In the genomic region with DNA sequence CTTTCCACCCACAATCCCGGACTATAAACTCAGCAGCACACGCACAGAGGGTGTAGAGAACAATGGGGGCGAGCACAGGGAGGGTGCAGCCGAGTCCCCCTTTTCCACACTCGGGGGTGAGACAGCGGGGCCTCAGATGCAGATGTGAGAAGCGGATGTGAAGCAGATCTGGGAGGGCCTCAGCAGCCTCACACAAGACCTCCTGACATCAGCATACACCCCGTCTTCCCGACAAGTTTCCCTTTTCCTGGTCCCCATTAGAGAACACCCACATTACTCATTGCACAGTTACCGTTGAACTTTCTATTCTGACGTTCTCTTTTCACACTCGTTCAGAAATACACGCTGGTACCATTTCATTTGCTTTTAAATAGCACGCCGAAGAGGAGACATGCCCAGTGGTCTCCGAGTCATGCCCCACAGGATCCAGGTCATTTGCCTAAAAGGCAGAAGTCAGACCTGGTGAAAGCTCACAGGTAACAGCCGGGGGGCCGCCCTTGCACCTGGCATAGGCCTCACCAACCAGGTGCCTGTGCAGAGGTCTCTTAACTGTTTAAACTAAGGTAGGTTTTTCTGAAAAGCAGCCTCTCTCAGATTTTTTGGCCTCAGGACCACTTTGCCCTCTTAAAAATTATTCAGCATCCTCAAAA, we compare ENCODE assay signal across 12 cellular contexts.
A peak's percentile ranks its signal among the peaks of the same experiment; 100 is the strongest.
DNase-seq lines count a peak whose midpoint lies in the region; ATAC-seq and TF ChIP-seq lines count a peak whose summit lies in the region.
"Had no signal": no experiment of that assay in that cellular context is flagged by ENCODE, and none has a peak within 500 bp of the region (broad histone marks: within the 10 kb centered on the region; RNA-seq: fewer than 3 reads in every experiment).

No MANE protein-coding gene starts in this region.

- H3K23ac ChIP-seq in H9 (ENCODE audit: insufficient read length, low read depth, low read length) = no peak overlapping the region

- H3T11ph ChIP-seq in H9 (ENCODE audit: low read length) = no peak overlapping the region

- no peaks in the 10 kb centered on the region; a peak in 1 of 5 replicates for H3K9me3 Mint-ChIP-seq in H9
- H3K9me3 Mint-ChIP-seq in immature natural killer cell = no peaks in the 10 kb centered on the region
- H3K9me3 Mint-ChIP-seq: T-cell had no signal

- H4K91ac ChIP-seq in H9 (ENCODE audit: insufficient read length, low read depth, low read length) = no peak overlapping the region

- H3K27me3 ChIP-seq in H9 (ENCODE audit: insufficient read depth, low read length) (no peaks in the 10 kb centered on the region), OCI-LY3 (ENCODE audit: low read depth, low read length) (no peaks in the 10 kb centered on the region), spleen (replicated peaks in 1 of 7) (peaks cover 0 to 4% (median 0%) of the 10 kb centered on the region in 7 donors)
- H3K27me3 ChIP-seq: ascending aorta, right lobe of liver had no signal

- no peak overlapping the region for H3K18ac ChIP-seq in H9 (ENCODE audit: insufficient read length, low read depth, low read length)

- H3K4me3 ChIP-seq in OCI-LY3 (ENCODE audit: low read length) (peak overlapping the region; percentile 84), spleen (no peak overlapping the region)
- H3K4me3 ChIP-seq: ascending aorta, right lobe of liver had no signal

- peaks cover 9% of the 10 kb centered on the region in 2 experiments for H3K4me1 Mint-ChIP-seq in H9
- H3K4me1 Mint-ChIP-seq in immature natural killer cell = peaks cover 14 to 15% of the 10 kb centered on the region in 2 donors

- H3K79me1 ChIP-seq in H9 (ENCODE audit: insufficient read depth, low read depth, low read length, poor library complexity, severe bottlenecking) = no peaks in the 10 kb centered on the region

- H3K27me3 Mint-ChIP-seq in H9 (ENCODE audit: low read depth) (no peaks in the 10 kb centered on the region), immature natural killer cell (ENCODE audit: low read depth in 3 of 3) (peaks cover 0 to 6% (median 0%) of the 10 kb centered on the region in 3 donors)
- H3K27me3 Mint-ChIP-seq: T-cell had no signal

- H4K8ac ChIP-seq in H9 (replicated peaks; ENCODE audit: insufficient read length, low read depth, low read length) = no peak overlapping the region

- H2AFZ ChIP-seq in H9 (ENCODE audit: low read length) (no peak overlapping the region), OCI-LY3 (ENCODE audit: low read depth, low read length) (no peak overlapping the region)

- H4K5ac ChIP-seq in H9 (ENCODE audit: insufficient read length, low read depth, low read length) = no peak overlapping the region

- H3K4me3 Mint-ChIP-seq in H9 (no peak overlapping the region), immature natural killer cell (no peak overlapping the region)
- H3K4me3 Mint-ChIP-seq: T-cell had no signal

- no peak overlapping the region for H2BK120ac ChIP-seq in H9 (ENCODE audit: low read depth, low read length, poor library complexity, severe bottlenecking)

- TF ChIP-seq CTCF in H9 (conservative IDR thresholded peaks at IDR 0.05) = no peak
- no peak for TF ChIP-seq CTCF in OCI-LY3 (IDR thresholded peaks at IDR 0.05; ENCODE audit: low read depth, low read length)
- TF ChIP-seq CTCF in spleen (IDR thresholded peaks at IDR 0.05 in 8 of 11, conservative IDR thresholded peaks at IDR 0.05 in 3 of 11) = no peak

- H3K4ac ChIP-seq in H9 (ENCODE audit: low read depth, low read length) = no peak overlapping the region

- H3K9ac ChIP-seq in H9 (ENCODE audit: extremely low read depth, insufficient read length, low read length) = no peak overlapping the region
- peak overlapping the region; percentile 90 for H3K9ac ChIP-seq in OCI-LY3 (ENCODE audit: low read length)

- no peak for ATAC-seq in GM21619 (IDR thresholded peaks at IDR 0.05; ENCODE audit: unreplicated experiment)

- no peak for TF ChIP-seq POLR2A in spleen (IDR thresholded peaks at IDR 0.05)

- no peaks in the 10 kb centered on the region for H3K79me2 ChIP-seq in H9 (ENCODE audit: insufficient read depth, low read length)
- H3K79me2 ChIP-seq in OCI-LY3 (ENCODE audit: low read length) = peaks cover 39% of the 10 kb centered on the region

- H3K27ac ChIP-seq in H9 (ENCODE audit: insufficient read length, low read depth, low read length) (no peak overlapping the region), OCI-LY3 (ENCODE audit: low read length) (peak overlapping the region; percentile 98), spleen (no peak overlapping the region)
- H3K27ac ChIP-seq: ascending aorta had no signal

- no peak overlapping the region for H3K14ac ChIP-seq in H9 (ENCODE audit: insufficient read depth, low read length)

- H2BK5ac ChIP-seq in H9 (ENCODE audit: insufficient read length, low read length) = no peak overlapping the region

- H3K36me3 ChIP-seq in OCI-LY3 (replicated peaks; ENCODE audit: low read depth, low read length) = peaks cover 30% of the 10 kb centered on the region
- no peaks in the 10 kb centered on the region for H3K36me3 ChIP-seq in spleen
- H3K36me3 ChIP-seq: ascending aorta, right lobe of liver had no signal

- no peak overlapping the region for H2BK12ac ChIP-seq in H9 (ENCODE audit: insufficient read length, low read depth, low read length)

- no peak overlapping the region for H2AK5ac ChIP-seq in H9 (ENCODE audit: insufficient read length, low read length)

- H4K20me1 ChIP-seq in H9 (ENCODE audit: control insufficient read depth, insufficient read depth, insufficient read length) = no peaks in the 10 kb centered on the region
- H4K20me1 ChIP-seq in OCI-LY3 (ENCODE audit: insufficient read depth, low read length) = no peaks in the 10 kb centered on the region

- H3K4me1 ChIP-seq in H9 (ENCODE audit: insufficient read depth, low read length) (no peaks in the 10 kb centered on the region), OCI-LY3 (ENCODE audit: low read length) (peaks cover 65% of the 10 kb centered on the region), spleen (peaks cover 0 to 16% (median 4%) of the 10 kb centered on the region in 6 donors)
- H3K4me1 ChIP-seq: ascending aorta had no signal

- no peaks in the 10 kb centered on the region for H3K23me2 ChIP-seq in H9 (ENCODE audit: insufficient read length, low read depth, low read length, poor library complexity, severe bottlenecking)

- no peak overlapping the region for H2BK20ac ChIP-seq in H9 (ENCODE audit: low read depth, low read length, poor library complexity, severe bottlenecking)

- H3K9me3 ChIP-seq in H9 (ENCODE audit: control insufficient read depth, low read depth, low read length) (no peaks in the 10 kb centered on the region), OCI-LY3 (ENCODE audit: insufficient read depth, low read length) (no peaks in the 10 kb centered on the region), spleen (peaks cover 0 to 6% (median 0%) of the 10 kb centered on the region in 8 donors)
- H3K9me3 ChIP-seq: right lobe of liver had no signal

- H3K27ac Mint-ChIP-seq in H9 = peak overlapping the region in 2 of 3 experiments; percentile 28 to 66; a peak in 3 of 7 replicates
- no peak overlapping the region for H3K27ac Mint-ChIP-seq in immature natural killer cell

- WGBS in H9 (ENCODE audit: extremely low coverage, insufficient read length, low lambda C conversion rate) = no CpG with 5 or more reads among the region's 18 CpGs
- 82 to 85% (median 84%) methylated on average over 18 of the region's 18 CpGs for WGBS in spleen, 5 donors

- no peak overlapping the region for H3K4me2 ChIP-seq in H9 (ENCODE audit: insufficient read depth, insufficient read length, low read length)
- H3K4me2 ChIP-seq in OCI-LY3 (ENCODE audit: low read length) = peak overlapping the region; percentile 94

- peak; percentile 39 for DNase-seq in activated effector memory CD4-positive, alpha-beta T cell treated with anti-CD3 and anti-CD28 coated beads, Interleukin-2, amount 50 U/mL, for 16 hours
- no peak for DNase-seq in activated effector memory CD4-positive, alpha-beta T cell treated with Interleukin-2 at 50 U/mL for 16 hours
- peak; percentile 18 for DNase-seq in H9
- DNase-seq in spleen = peak; percentile 80
- DNase-seq in immature natural killer cell = no peak
- DNase-seq in NCI-H2107 treated with DMSO at 0.1 percent for 48 hours (lab: John Stamatoyannopoulos, UW; ENCODE audit: unreplicated experiment) = no peak
- DNase-seq: NCI-H69 had no signal

- H2BK15ac ChIP-seq in H9 (ENCODE audit: low read depth, low read length) = no peak overlapping the region

- no peak overlapping the region for H3K56ac ChIP-seq in H9 (ENCODE audit: insufficient read length, low read depth, low read length)

- intact Hi-C loops in spleen (cut with DNase I; ENCODE audit: low total_unique reads) = no loop called here

- no peaks in the 10 kb centered on the region for H3K36me3 Mint-ChIP-seq in H9 (ENCODE audit: insufficient read depth in 1 of 3, low read depth in 3 of 3)
- H3K36me3 Mint-ChIP-seq in immature natural killer cell = peaks cover 0 to 3% (median 0%) of the 10 kb centered on the region in 3 donors
- H3K36me3 Mint-ChIP-seq: T-cell had no signal

Comparison
In these comparisons a context has a peak if more than half of its experiments do, and no peak if none do; other contexts are left out.
1. DNase-seq: peak in activated effector memory CD4-positive, alpha-beta T cell treated with anti-CD3 and anti-CD28 coated beads, Interleukin-2, amount 50 U/mL, for 16 hours (single experiment), H9 (single experiment) and spleen (single experiment); none in activated effector memory CD4-positive, alpha-beta T cell treated with Interleukin-2 at 50 U/mL for 16 hours (single experiment), immature natural killer cell (0 of 3) and NCI-H2107 treated with DMSO at 0.1 percent for 48 hours (single experiment).
2. H3K27ac Mint-ChIP-seq: peak in H9 (2 of 3); none in immature natural killer cell (0 of 6).